ENCODE assay signal across 17 cellular contexts in the genomic region with DNA sequence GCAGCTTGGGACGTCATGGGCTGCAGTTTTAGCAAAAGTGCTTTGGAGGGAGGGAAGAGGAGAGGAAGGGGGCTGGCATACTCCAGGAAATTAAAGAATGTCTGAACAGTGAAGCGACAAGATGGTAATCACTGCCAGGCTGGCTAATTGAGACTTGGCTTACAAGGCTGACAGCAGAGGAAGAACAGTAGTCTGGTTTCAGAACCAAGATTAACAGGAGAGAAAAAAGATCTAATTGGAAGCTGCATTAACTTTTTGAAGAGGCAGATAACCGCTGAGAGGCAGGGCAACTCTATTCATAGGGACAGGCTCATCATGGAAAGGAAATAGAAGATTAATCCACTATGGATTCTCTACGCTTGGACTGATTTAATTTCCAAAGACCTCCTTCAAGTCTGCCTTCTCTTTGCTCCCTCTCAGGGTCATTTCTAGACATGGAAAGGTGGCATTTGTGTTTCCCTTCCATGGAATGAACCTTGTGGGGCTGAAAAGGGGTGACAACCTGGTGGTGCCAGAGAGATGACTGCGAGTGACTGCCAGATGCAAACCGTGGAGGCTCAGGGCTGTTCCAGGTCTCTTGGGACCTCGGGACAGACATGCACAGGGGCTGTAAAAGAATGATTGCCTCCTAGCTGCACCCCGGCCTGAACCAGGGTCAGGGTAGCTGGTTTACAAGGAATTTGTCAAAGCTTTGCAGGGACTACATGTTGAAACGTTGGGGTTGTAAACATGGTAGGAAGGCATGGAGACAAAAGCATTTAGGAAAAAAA.
"Had no signal": no experiment of that assay in that cellular context is flagged by ENCODE, and none has a peak within 500 bp of the region (broad histone marks: within the 10 kb centered on the region; RNA-seq: fewer than 3 reads in every experiment).

No MANE protein-coding gene starts in this region.

- H3K9me3 ChIP-seq: lower lobe of right lung, neutrophil, right atrium auricular region had no signal

- ATAC-seq: activated CD8-positive, alpha-beta memory T cell treated with anti-CD3 and anti-CD28 coated beads, Interleukin-2, amount 10 ng/mL, durations not matched to agents 7 days and 5 days; esophagus mucosa; lower lobe of right lung had no signal

- H3K36me3 ChIP-seq: lower lobe of right lung, neutrophil, right atrium auricular region had no signal

- H3K27me3 ChIP-seq: neutrophil, right atrium auricular region had no signal

- H3K27ac ChIP-seq: lower lobe of right lung, neutrophil, right atrium auricular region, skin epidermis had no signal

- H3K4me3 ChIP-seq: lower lobe of right lung, right atrium auricular region had no signal

- H3K27ac Mint-ChIP-seq: activated CD8-positive, alpha-beta memory T cell treated with anti-CD3 and anti-CD28 coated beads, Interleukin-2, amount 10 ng/mL, durations not matched to agents 7 days and 5 days; naive B cell had no signal

- DNase-seq: activated CD4-positive, alpha-beta T cell treated with anti-CD3 and anti-CD28 coated beads, Interleukin-2, amount 50 U/mL, for 4 hours; activated CD8-positive, alpha-beta memory T cell treated with anti-CD3 and anti-CD28 coated beads, Interleukin-2, amount 10 ng/mL, durations not matched to agents 7 days and 5 days; activated naive CD4-positive, alpha-beta T cell treated with anti-CD3 and anti-CD28 coated beads, Interleukin-2, amount 50 U/mL, for 16 hours; activated T-cell treated with anti-CD3 and anti-CD28 coated beads, Interleukin-2, amount 50 U/mL, for 1 hour; left colon; lower lobe of right lung; naive B cell; posterior cingulate gyrus; stimulated activated CD4-positive, alpha-beta T cell treated with anti-CD3 and anti-CD28 coated beads, Interleukin-4, amount 100 ng/mL, for 24 hours; stimulated activated naive CD4-positive, alpha-beta T cell treated with Interleukin-2 at 50 U/mL for 16 hours; substantia nigra; T-helper 9 cell; trophoblast cell had no signal

- H3K36me3 Mint-ChIP-seq: activated CD8-positive, alpha-beta memory T cell treated with anti-CD3 and anti-CD28 coated beads, Interleukin-2, amount 10 ng/mL, durations not matched to agents 7 days and 5 days; naive B cell had no signal

- H3K4me3 Mint-ChIP-seq: naive B cell had no signal

- H3K4me1 ChIP-seq: lower lobe of right lung, right atrium auricular region had no signal
